ENCODE assay signal across 8 cellular contexts in genomic region chr1:206986402-206986801, GRCh38. TPM values are rescaled to one million over a fixed set of nuclear protein-coding genes. Genes with fewer than 3 reads are reported as not detected.
"Had no signal": no experiment of that assay in that cellular context is flagged by ENCODE, and none has a peak within 500 bp of the region (broad histone marks: within the 10 kb centered on the region; RNA-seq: fewer than 3 reads in every experiment).

No MANE protein-coding gene starts in this region.

- H3K27ac ChIP-seq: HL-60 had no signal

- DNase-seq: IMR-90, KBM-7, KG1 had no signal

- H3K4me3 ChIP-seq: K562 had no signal

- FAIRE-seq: HepG2, HTR-8/SVneo, K562 had no signal

- ATAC-seq: HepG2, K562 had no signal

RNA-seq across cellular contexts. Expression of gene FCAMR, which starts 16.1 kb away (rescaled TPM):
- total RNA-seq: HepG2, HT1080, IMR-90, K562 had no signal

RNA-seq across cellular contexts. Expression of gene PIGR, which starts 40.1 kb away (rescaled TPM):
- total RNA-seq: HepG2, IMR-90 had no signal
